ENCODE assay signal across 15 cellular contexts in genomic region chr11:116432301-116432700, GRCh38.
A peak's percentile ranks its signal among the peaks of the same experiment; 100 is the strongest.
DNase-seq lines count a peak whose midpoint lies in the region.
"Had no signal": no experiment of that assay in that cellular context is flagged by ENCODE, and none has a peak within 500 bp of the region (broad histone marks: within the 10 kb centered on the region; RNA-seq: fewer than 3 reads in every experiment).

No MANE protein-coding gene starts in this region.

- H3K79me1 ChIP-seq in neuronal stem cell (ENCODE audit: low read depth, low read length), result no peaks in the 10 kb centered on the region

- H3K27ac ChIP-seq in neuronal stem cell (replicated peaks; ENCODE audit: low read length), result no peak overlapping the region
- H3K27ac ChIP-seq: BLaER1 had no signal

- peak overlapping the region; percentile 44 for H3K18ac ChIP-seq in neuronal stem cell (ENCODE audit: low read length)

- H4K91ac ChIP-seq in neuronal stem cell (ENCODE audit: low read depth, low read length, poor library complexity), result no peak overlapping the region

- H2BK12ac ChIP-seq in neuronal stem cell (ENCODE audit: low read length), result no peak overlapping the region

- H2AFZ ChIP-seq in neuronal stem cell (ENCODE audit: low read length), result no peak overlapping the region

- no peak overlapping the region for H3K4me2 ChIP-seq in neuronal stem cell (ENCODE audit: insufficient read depth, low read length, poor library complexity, severe bottlenecking)
- H3K4me2 ChIP-seq: BLaER1 had no signal

- H3K4ac ChIP-seq in neuronal stem cell (ENCODE audit: low read length), result no peak overlapping the region

- no peaks in the 10 kb centered on the region for H3K9me3 ChIP-seq in neuronal stem cell (replicated peaks in 1 of 2; ENCODE audit: control insufficient read depth in 2 of 2, insufficient read depth in 1 of 2, low read depth in 1 of 2, low read length in 2 of 2)
- H3K9me3 ChIP-seq: BLaER1 had no signal

- H2BK120ac ChIP-seq in neuronal stem cell (ENCODE audit: low read depth, low read length), result no peak overlapping the region

- H3K14ac ChIP-seq in neuronal stem cell (ENCODE audit: low read length), result no peak overlapping the region

- no peak overlapping the region for H3K4me3 ChIP-seq in neuronal stem cell (ENCODE audit: low read length in 2 of 2)
- H3K4me3 ChIP-seq: BLaER1 had no signal

- H3K36me3 ChIP-seq in neuronal stem cell (replicated peaks in 1 of 2; ENCODE audit: control insufficient read depth in 2 of 2, insufficient read depth in 2 of 2, low read length in 2 of 2), result no peaks in the 10 kb centered on the region
- H3K36me3 ChIP-seq: BLaER1 had no signal

- H3K9ac ChIP-seq in neuronal stem cell (ENCODE audit: low read depth, low read length, poor library complexity), result no peak overlapping the region
- H3K9ac ChIP-seq: BLaER1 had no signal

- no peak overlapping the region for H4K8ac ChIP-seq in neuronal stem cell (ENCODE audit: low read depth, low read length)

- no CpG with 5 or more reads among the region's 9 CpGs for WGBS in neuronal stem cell (ENCODE audit: extremely low coverage in 2 of 2, insufficient read length in 2 of 2, insufficient replicate concordance in 1 of 2), 2 donors

- peak overlapping the region; percentile 16 for H2BK15ac ChIP-seq in neuronal stem cell (ENCODE audit: low read length)

- H3K27me3 ChIP-seq in neuronal stem cell (ENCODE audit: control insufficient read depth in 3 of 3, insufficient read depth in 3 of 3, low read depth in 1 of 3, low read length in 3 of 3), result peaks cover 0 to 3% (median 0%) of the 10 kb centered on the region in 3 experiments
- H3K27me3 ChIP-seq: BLaER1 had no signal

- no peak overlapping the region for H2BK5ac ChIP-seq in neuronal stem cell (ENCODE audit: low read length)

- DNase-seq in DMS79 (lab: John Stamatoyannopoulos, UW) (peak; percentile 19), NCI-H446 (lab: John Stamatoyannopoulos, UW) (peak; percentile 87 to 93), cerebellar cortex (ENCODE audit: low spot score) (peak; percentile 84), neuronal stem cell (ENCODE audit: low spot score) (no peak), AG20443 (ENCODE audit: low spot score) (no peak), AG08396 (ENCODE audit: low spot score) (no peak), NCI-H526 (lab: John Stamatoyannopoulos, UW) (no peak)
- DNase-seq: AML-193; CD4-positive, alpha-beta memory T cell; DMS153; GDM1; GOT3; H7; KBM-7 had no signal

- H3K4me1 ChIP-seq in neuronal stem cell (ENCODE audit: control insufficient read depth in 2 of 2, insufficient read depth in 1 of 2, low read depth in 1 of 2, low read length in 2 of 2), result peaks cover 0 to 11% of the 10 kb centered on the region in 2 donors
- H3K4me1 ChIP-seq: BLaER1 had no signal

- H3K23ac ChIP-seq in neuronal stem cell (ENCODE audit: low read depth, low read length, poor library complexity), result no peak overlapping the region

- H2AK5ac ChIP-seq in neuronal stem cell (ENCODE audit: low read depth, low read length), result peak overlapping the region; percentile 48

Comparison
In these comparisons a context has a peak if more than half of its experiments do, and no peak if none do; other contexts are left out.
1. DNase-seq: peak in DMS79 (single experiment), NCI-H446 (2 of 2) and cerebellar cortex (single experiment); none in neuronal stem cell (single experiment), AG20443 (single experiment), AG08396 (single experiment) and NCI-H526 (0 of 2).